1 cellular context compared by ENCODE assay signal in the genomic region with DNA sequence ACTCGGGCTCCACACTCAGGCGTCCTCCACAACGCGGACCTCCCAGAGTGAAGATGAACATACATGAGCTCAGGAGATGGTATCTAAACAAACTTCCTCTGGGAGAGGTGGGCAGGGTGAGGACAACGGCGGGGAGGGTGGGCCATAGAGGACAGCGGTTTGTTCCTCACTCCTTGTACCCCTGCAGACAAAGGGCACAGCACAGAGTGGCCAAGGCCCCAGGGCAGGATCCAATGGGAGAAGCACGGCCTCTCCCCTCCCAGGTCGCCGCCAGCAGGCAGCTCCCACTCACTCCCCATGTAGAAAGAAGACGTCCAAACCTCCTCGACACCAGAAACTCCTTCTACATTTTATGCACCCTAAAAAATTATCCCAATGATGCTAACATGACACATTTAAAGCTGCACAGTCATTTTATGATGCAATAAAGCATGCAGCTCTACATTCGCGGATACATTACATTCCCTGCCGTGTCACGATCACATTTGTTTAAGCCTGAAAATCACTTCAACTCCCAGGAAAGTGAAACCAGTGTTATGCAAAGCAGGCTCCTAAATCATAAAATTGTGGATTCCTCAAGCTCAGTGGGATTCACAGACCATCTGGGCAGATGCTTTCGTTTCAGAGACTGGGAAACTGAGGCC.
TF ChIP-seq lines count a peak whose summit lies in the region.

No MANE protein-coding gene starts in this region.

TF ChIP-seq in H1, 55 proteins besides CTCF, POLR2A, EP300 and RAD21:
- TF ChIP-seq, protein P1, sequence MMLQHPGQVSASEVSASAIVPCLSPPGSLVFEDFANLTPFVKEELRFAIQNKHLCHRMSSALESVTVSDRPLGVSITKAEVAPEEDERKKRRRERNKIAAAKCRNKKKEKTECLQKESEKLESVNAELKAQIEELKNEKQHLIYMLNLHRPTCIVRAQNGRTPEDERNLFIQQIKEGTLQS (IDR thresholded peaks at IDR 0.05; ENCODE audit: insufficient read depth, low read depth, low read length), result no peak
- TF ChIP-seq TAF1 (IDR thresholded peaks at IDR 0.05; ENCODE audit: low read depth, low read length) (no peak), RXRA (IDR thresholded peaks at IDR 0.05; ENCODE audit: insufficient read depth, low read depth, low read length) (no peak), POU5F1 (IDR thresholded peaks at IDR 0.05; ENCODE audit: low read depth, low read length) (no peak), CBX5 (IDR thresholded peaks at IDR 0.05; ENCODE audit: low read depth, low read length) (no peak), SP1 (IDR thresholded peaks at IDR 0.05; ENCODE audit: low read depth, low read length) (no peak), HDAC6 (IDR thresholded peaks at IDR 0.05; ENCODE audit: low read depth, low read length) (no peak), BCL11A (IDR thresholded peaks at IDR 0.05; ENCODE audit: low read depth in 2 of 2, low read length in 2 of 2) (no peak)
- TF ChIP-seq, protein P2, sequence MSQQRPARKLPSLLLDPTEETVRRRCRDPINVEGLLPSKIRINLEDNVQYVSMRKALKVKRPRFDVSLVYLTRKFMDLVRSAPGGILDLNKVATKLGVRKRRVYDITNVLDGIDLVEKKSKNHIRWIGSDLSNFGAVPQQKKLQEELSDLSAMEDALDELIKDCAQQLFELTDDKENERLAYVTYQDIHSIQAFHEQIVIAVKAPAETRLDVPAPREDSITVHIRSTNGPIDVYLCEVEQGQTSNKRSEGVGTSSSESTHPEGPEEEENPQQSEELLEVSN (IDR thresholded peaks at IDR 0.05), result no peak
